8 cellular contexts compared by ENCODE assay signal in genomic region chr1:1231400-1232223, GRCh38. TPM values are rescaled to one million over a fixed set of nuclear protein-coding genes. Genes with fewer than 3 reads are reported as not detected.
A peak's percentile ranks its signal among the peaks of the same experiment; 100 is the strongest.
DNase-seq lines count a peak whose midpoint lies in the region; ATAC-seq and TF ChIP-seq lines count a peak whose summit lies in the region.

TSS of gene SDF4 (minus strand) at chr1:1232001. CDS start at chr1:1228772, 3,229 bp downstream.

- H3K4me1 ChIP-seq in KMS-11 (ENCODE audit: low read depth, poor library complexity, severe bottlenecking) (peaks cover 12% of the 10 kb centered on the region), Panc1 (ENCODE audit: control insufficient read depth, insufficient read depth, low read length) (peaks cover 30% of the 10 kb centered on the region), esophagus (ENCODE audit: control insufficient read depth in 2 of 2, insufficient read depth in 2 of 2, low read length in 1 of 2) (peaks cover 4 to 29% of the 10 kb centered on the region in 2 donors), mucosa of stomach (ENCODE audit: control insufficient read depth, insufficient read depth, low read length) (peaks cover 21% of the 10 kb centered on the region)

- H3K36me3 ChIP-seq in KMS-11 (ENCODE audit: insufficient read depth) (no peaks in the 10 kb centered on the region), Panc1 (ENCODE audit: control insufficient read depth, insufficient read depth, low read length) (peaks cover 8% of the 10 kb centered on the region; the same call in 1 of the 2 replicates), esophagus (ENCODE audit: control insufficient read depth in 2 of 2, insufficient read depth in 2 of 2, low read length in 1 of 2) (peaks cover 9 to 27% of the 10 kb centered on the region in 2 donors), mucosa of stomach (ENCODE audit: control insufficient read depth, insufficient read depth, low read length) (peaks cover 4% of the 10 kb centered on the region)

- peak within 1 kb of the TSS; percentile 94 for H3K4me3 Mint-ChIP-seq in activated T-cell treated with anti-CD3 and anti-CD28 coated beads, Interleukin-2, amount 50 U/mL, for 4 hours

- H2AFZ ChIP-seq in KMS-11 (ENCODE audit: low read depth) = peak within 1 kb of the TSS; percentile 62

- H3K4me3 ChIP-seq in KMS-11 (IDR thresholded peaks at IDR 0.05; ENCODE audit: insufficient read depth, low read depth, low read length) (peak within 1 kb of the TSS; percentile 94), Panc1 (ENCODE audit: low read depth in 2 of 2, low read length in 2 of 2) (peak within 1 kb of the TSS; percentile 89 to 98), esophagus (ENCODE audit: low read depth in 1 of 2, low read length in 2 of 2) (peak within 1 kb of the TSS; percentile 88 to 91), mucosa of stomach (ENCODE audit: low read length) (peak within 1 kb of the TSS; percentile 97)

- H3K27me3 Mint-ChIP-seq in activated T-cell treated with anti-CD3 and anti-CD28 coated beads, Interleukin-2, amount 50 U/mL, for 4 hours (ENCODE audit: low read depth) = no peaks in the 10 kb centered on the region

- in situ Hi-C loops in Panc1 (cut with HindIII; ENCODE audit: low pct_unique_long_range_greater_than_20kb, low sequenced_read_pairs) = no loop called here

- ATAC-seq in GM21786 (IDR thresholded peaks at IDR 0.05; ENCODE audit: unreplicated experiment) (peak; percentile 97), Panc1 (peak; percentile 93)
- peak; percentile 95 for ATAC-seq in activated T-cell treated with anti-CD3 and anti-CD28 coated beads, Interleukin-2, amount 50 U/mL, for 4 hours

- H3K27ac ChIP-seq in KMS-11 (peak within 1 kb of the TSS; percentile 72), Panc1 (ENCODE audit: low read length) (peak within 1 kb of the TSS; percentile 98), esophagus (ENCODE audit: low read depth in 2 of 2, low read length in 1 of 2) (peak within 1 kb of the TSS; percentile 89 to 97)

- BruUV-seq in Panc1 (replicated peaks; lab: Mats Ljungman, UMichigan) = no TSS peak

- CTCF ChIA-PET in Panc1 (lab: Charles Lee) = interaction anchor here (0.6 to 1.4 kb wide), 2 partner anchors 109 to 287 kb away, joined by 3 to 10 read pairs; no protein-coding TSS in a partner anchor

- H3K9ac ChIP-seq in KMS-11 = peak within 1 kb of the TSS; percentile 92
- peak within 1 kb of the TSS; percentile 91 for H3K9ac ChIP-seq in mucosa of stomach (ENCODE audit: low read length)

- peaks cover 17% of the 10 kb centered on the region for H3K36me3 Mint-ChIP-seq in activated T-cell treated with anti-CD3 and anti-CD28 coated beads, Interleukin-2, amount 50 U/mL, for 4 hours (ENCODE audit: insufficient read depth)

- H3K27me3 ChIP-seq in KMS-11 (ENCODE audit: insufficient read depth, low read depth) = no peaks in the 10 kb centered on the region
- no peaks in the 10 kb centered on the region for H3K27me3 ChIP-seq in Panc1 (ENCODE audit: control insufficient read depth, insufficient read depth, low read length)
- H3K27me3 ChIP-seq in esophagus (ENCODE audit: control insufficient read depth in 1 of 2, insufficient read depth in 2 of 2, low read length in 2 of 2) = no peaks in the 10 kb centered on the region
- peaks cover 3% of the 10 kb centered on the region for H3K27me3 ChIP-seq in mucosa of stomach (ENCODE audit: control insufficient read depth, insufficient read depth, low read length)

- H3K4me1 Mint-ChIP-seq in activated T-cell treated with anti-CD3 and anti-CD28 coated beads, Interleukin-2, amount 50 U/mL, for 4 hours (ENCODE audit: low read depth) = peaks cover 32% of the 10 kb centered on the region

- no peaks in the 10 kb centered on the region for H4K20me1 ChIP-seq in KMS-11 (ENCODE audit: insufficient read depth)

- H3K4me2 ChIP-seq in KMS-11 = peak within 1 kb of the TSS; percentile 83

- intact Hi-C loops in Panc1 (cut with micrococcal nuclease; ENCODE audit: unreplicated experiment) = loop anchor here (5.0 kb wide), 1 partner anchor 109 kb away; no protein-coding TSS in a partner anchor

- no peaks in the 10 kb centered on the region for H3K9me3 Mint-ChIP-seq in activated T-cell treated with anti-CD3 and anti-CD28 coated beads, Interleukin-2, amount 50 U/mL, for 4 hours

- peak; percentile 86 for DNase-seq in DMS79 (lab: John Stamatoyannopoulos, UW)
- peak; percentile 59 for DNase-seq in Panc1 (ENCODE audit: low read depth, low spot score)
- DNase-seq in activated T-cell treated with anti-CD3 and anti-CD28 coated beads, Interleukin-2, amount 50 U/mL, for 4 hours = peak; percentile 96
- DNase-seq in stimulated activated CD8-positive, alpha-beta memory T cell treated with anti-CD3 and anti-CD28 coated beads, Interleukin-4, amount 100 ng/mL, for 48 hours = peak; percentile 97

- H3K9me3 ChIP-seq in Panc1 (ENCODE audit: control insufficient read depth, insufficient read depth, low read depth, low read length) (no peaks in the 10 kb centered on the region), esophagus (ENCODE audit: control insufficient read depth in 2 of 2, insufficient read depth in 1 of 2, low read depth in 1 of 2, low read length in 1 of 2) (no peaks in the 10 kb centered on the region), mucosa of stomach (ENCODE audit: control insufficient read depth, low read length) (no peaks in the 10 kb centered on the region)

- WGBS in esophagus, 2 donors = 0 to 1% methylated on average over 95 to 103 of the region's 103 CpGs

- POLR2A ChIA-PET in Panc1 (lab: Charles Lee) = interaction anchor here (0.6 kb wide), 2 partner anchors 108 to 127 kb away, joined by 3 read pairs; no protein-coding TSS in a partner anchor

- no peak for TF ChIP-seq CTCF in KMS-11 (conservative IDR thresholded peaks at IDR 0.05; ENCODE audit: low read depth, low read length)
- TF ChIP-seq CTCF in Panc1 (IDR thresholded peaks at IDR 0.05) = no peak

- H3K79me2 ChIP-seq in KMS-11 (ENCODE audit: insufficient read depth, low read depth) = peaks cover 41% of the 10 kb centered on the region

RNA-seq across cellular contexts. Expression of gene SDF4, which starts in this region (rescaled TPM):
- 335 TPM for total RNA-seq in Panc1 (2021; ENCODE audit: unreplicated experiment)
- 480 TPM for polyA plus RNA-seq in Panc1 (2012; ENCODE audit: insufficient read length)
- total RNA-seq in activated T-cell treated with anti-CD3 and anti-CD28 coated beads, Interleukin-2, amount 50 U/mL, for 4 hours = 100 to 1,000 TPM; 191 to 242 (median 193) TPM
- 10 to 100 TPM; 43.9 to 68.0 TPM for polyA plus RNA-seq in esophagus

Comparison
In these comparisons a context has a peak if more than half of its experiments do, and no peak if none do; other contexts are left out.
1. Peak in every context shown above with its lines: DNase-seq, ATAC-seq, H3K4me3 ChIP-seq and H3K27ac ChIP-seq.